In the genomic region with DNA sequence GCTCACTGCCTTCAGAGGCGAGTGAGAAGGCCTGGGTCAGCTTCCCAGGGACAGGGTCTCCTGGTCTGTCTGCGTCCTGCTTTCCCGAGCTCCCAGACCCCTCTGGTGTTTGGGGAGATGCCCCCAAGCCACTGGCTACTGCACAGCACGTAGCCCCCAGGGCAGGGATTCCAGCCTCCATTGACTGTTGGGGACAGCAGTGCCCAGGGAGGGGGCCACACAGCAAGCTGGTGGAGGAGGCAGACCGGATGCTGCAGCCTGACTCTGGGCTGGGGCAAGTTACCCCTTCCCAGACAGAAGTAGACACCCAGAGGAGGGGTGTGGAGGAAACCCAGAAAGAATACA, we compare ENCODE assay signal across 1 cellular context.
TF ChIP-seq lines count a peak whose summit lies in the region.

No MANE protein-coding gene starts in this region.

TF ChIP-seq in H1, 55 proteins besides CTCF, POLR2A, EP300 and RAD21:
- TF ChIP-seq HDAC2 (IDR thresholded peaks at IDR 0.05; ENCODE audit: borderline replicate concordance in 1 of 2, low read depth in 2 of 2, low read length in 2 of 2) = no peak
TF ChIP-seq in H1: peak in this region for 0.
